In the genomic region with DNA sequence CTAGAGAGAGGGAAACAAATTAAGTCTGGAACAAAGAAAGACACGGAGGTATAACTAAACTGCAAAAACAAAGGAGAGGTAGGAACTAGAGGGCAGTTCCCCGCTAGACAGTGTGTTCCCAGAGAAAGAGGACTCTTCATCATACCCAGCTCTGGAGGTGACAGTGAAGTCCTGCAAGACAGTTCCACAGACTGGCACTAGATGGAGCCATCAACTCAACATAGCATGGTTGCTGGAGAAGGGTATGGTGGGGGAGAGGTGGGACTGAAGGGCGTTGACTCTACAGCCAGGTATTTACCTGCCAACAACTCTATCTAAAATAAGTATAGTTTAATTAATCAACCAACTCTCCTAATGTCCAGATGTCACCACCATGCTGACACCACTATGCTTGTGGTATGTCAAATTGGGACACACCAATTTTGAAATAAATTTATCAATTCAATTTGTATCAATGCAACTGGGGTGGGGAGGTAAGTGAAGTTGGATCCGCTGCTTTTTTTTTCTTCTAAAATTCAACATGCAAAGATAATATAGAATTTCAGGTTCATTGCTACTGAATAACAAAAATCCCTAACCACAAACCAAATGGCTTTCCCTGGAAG, we compare ENCODE assay signal across 8 cellular contexts. TPM values are rescaled to one million over a fixed set of nuclear protein-coding genes. Genes with fewer than 3 reads are reported as not detected.
A peak's percentile ranks its signal among the peaks of the same experiment; 100 is the strongest.
DNase-seq lines count a peak whose midpoint lies in the region; ATAC-seq and TF ChIP-seq lines count a peak whose summit lies in the region.

No MANE protein-coding gene starts in this region.

- H3K36me3 ChIP-seq in A673 (ENCODE audit: insufficient read depth, low read length, poor library complexity, severe bottlenecking) (no peaks in the 10 kb centered on the region), OCI-LY7 (ENCODE audit: insufficient read depth, low read length) (peaks cover 73% of the 10 kb centered on the region)

- H3K79me2 ChIP-seq in OCI-LY7 (ENCODE audit: insufficient read depth, low read depth, low read length): peaks cover 100% of the 10 kb centered on the region

- H3K9me3 Mint-ChIP-seq in activated naive CD4-positive, alpha-beta T cell treated with anti-CD3 and anti-CD28 coated beads for 36 hours: no peaks in the 10 kb centered on the region
- H3K9me3 Mint-ChIP-seq in immature natural killer cell: peaks cover 0 to 5% (median 2%) of the 10 kb centered on the region in 6 donors

- H3K4me3 ChIP-seq in A673 (ENCODE audit: low read depth, low read length, poor library complexity, severe bottlenecking): no peak overlapping the region
- no peak overlapping the region for H3K4me3 ChIP-seq in GM12865 (ENCODE audit: low read depth, low read length)
- H3K4me3 ChIP-seq in OCI-LY7 (ENCODE audit: low read depth, low read length, poor library complexity, severe bottlenecking): peak overlapping the region; percentile 65

- peaks cover 12% of the 10 kb centered on the region for H3K27me3 ChIP-seq in A673 (replicated peaks; ENCODE audit: insufficient read depth, low read depth, low read length, poor library complexity)

- no peak for ATAC-seq in HG03469 (IDR thresholded peaks at IDR 0.05; ENCODE audit: unreplicated experiment)

- no peak overlapping the region for H3K27ac ChIP-seq in A673 (ENCODE audit: low read depth, low read length, poor library complexity, severe bottlenecking)
- peak overlapping the region; percentile 84 for H3K27ac ChIP-seq in OCI-LY7 (ENCODE audit: low read depth, low read length, poor library complexity, severe bottlenecking)

- no peaks in the 10 kb centered on the region for H3K9me2 ChIP-seq in OCI-LY7 (ENCODE audit: insufficient read depth, low read length)

- H3K4me1 ChIP-seq in A673 (ENCODE audit: insufficient read depth, low read length, poor library complexity, severe bottlenecking) (peaks cover 11% of the 10 kb centered on the region), OCI-LY7 (ENCODE audit: insufficient read depth, low read length, poor library complexity, severe bottlenecking) (peaks cover 93% of the 10 kb centered on the region)

- H3K4me1 Mint-ChIP-seq in activated naive CD4-positive, alpha-beta T cell treated with anti-CD3 and anti-CD28 coated beads for 36 hours (ENCODE audit: low read depth): peaks cover 95% of the 10 kb centered on the region
- H3K4me1 Mint-ChIP-seq in immature natural killer cell: peaks cover 27 to 43% of the 10 kb centered on the region in 2 donors

- DNase-seq in A673 (ENCODE audit: low spot score): peak; percentile 53
- peak; percentile 67 for DNase-seq in GM12865 (ENCODE audit: low read depth)
- DNase-seq in OCI-LY7 (ENCODE audit: low spot score): peak; percentile 89
- DNase-seq in activated naive CD4-positive, alpha-beta T cell treated with anti-CD3 and anti-CD28 coated beads for 36 hours: peak; percentile 91
- DNase-seq in immature natural killer cell: peak; percentile 19 to 27 (median 26)
- DNase-seq in stimulated activated CD8-positive, alpha-beta memory T cell treated with anti-CD3 and anti-CD28 coated beads, Interleukin-15, amount 100 ng/mL, for 1 hour (ENCODE audit: low read depth): peak; percentile 34
- DNase-seq in NCI-H1092 (lab: John Stamatoyannopoulos, UW): no peak

- POLR2A ChIA-PET in A673 (lab: Charles Lee; ENCODE audit: low non-redundant PET) (no interaction called here), OCI-LY7 (lab: Charles Lee) (interaction anchor here (0.8 to 4.1 kb wide), 8 partner anchors 9 to 176 kb away, joined by 3 to 25 read pairs (median 4); no protein-coding TSS in a partner anchor)

- intact Hi-C loops in A673 (cut with micrococcal nuclease; ENCODE audit: unreplicated experiment): loop anchor here (1.0 to 5.0 kb wide), 2 partner anchors 105 to 192 kb away; no protein-coding TSS in a partner anchor
- intact Hi-C loops in OCI-LY7 (cut with micrococcal nuclease; ENCODE audit: unreplicated experiment): loop anchor here (1.0 to 5.0 kb wide), 5 partner anchors 7 to 192 kb away; no protein-coding TSS in a partner anchor
- intact Hi-C loops in activated naive CD4-positive, alpha-beta T cell treated with anti-CD3 and anti-CD28 coated beads for 36 hours (cut with micrococcal nuclease): loop anchor here (1.0 to 10.0 kb wide), 8 partner anchors 106 to 1202 kb away; partner anchors contain the start of genes MAP3K7, PNRC1 and RRAGD

- H3K36me3 Mint-ChIP-seq in activated naive CD4-positive, alpha-beta T cell treated with anti-CD3 and anti-CD28 coated beads for 36 hours (ENCODE audit: low read depth): peaks cover 48% of the 10 kb centered on the region
- peaks cover 0 to 10% (median 0%) of the 10 kb centered on the region in 3 donors for H3K36me3 Mint-ChIP-seq in immature natural killer cell

- no peaks in the 10 kb centered on the region for H3K27me3 Mint-ChIP-seq in activated naive CD4-positive, alpha-beta T cell treated with anti-CD3 and anti-CD28 coated beads for 36 hours (ENCODE audit: low read depth)
- peaks cover 4 to 13% (median 5%) of the 10 kb centered on the region in 3 donors for H3K27me3 Mint-ChIP-seq in immature natural killer cell (ENCODE audit: low read depth in 3 of 3)

- H3K4me2 ChIP-seq in OCI-LY7 (ENCODE audit: low read length): peak overlapping the region; percentile 97

- H3K27ac Mint-ChIP-seq in activated naive CD4-positive, alpha-beta T cell treated with anti-CD3 and anti-CD28 coated beads for 36 hours: peak overlapping the region; percentile 97
- H3K27ac Mint-ChIP-seq in immature natural killer cell: peak overlapping the region in 5 of 6 donors; percentile 29 to 84 (median 79)

- CTCF ChIA-PET in A673 (lab: Charles Lee) (interaction anchor here (0.6 kb wide), 1 partner anchor 914 kb away, joined by 3 read pairs; no protein-coding TSS in a partner anchor), OCI-LY7 (lab: Charles Lee; ENCODE audit: unreplicated experiment) (interaction anchor here (2.7 kb wide), 1 partner anchor 107 kb away, joined by 15 read pairs; no protein-coding TSS in a partner anchor)
- CTCF ChIA-PET in activated naive CD4-positive, alpha-beta T cell treated with anti-CD3 and anti-CD28 coated beads for 36 hours (lab: Charles Lee): interaction anchor here (0.6 to 10.7 kb wide), 23 partner anchors 11 to 346 kb away, joined by 3 to 176 read pairs (median 5); no protein-coding TSS in a partner anchor

- TF ChIP-seq CTCF in A673 (conservative IDR thresholded peaks at IDR 0.05; ENCODE audit: low read depth, low read length) (peak; percentile 74), GM12865 (IDR thresholded peaks at IDR 0.05; ENCODE audit: insufficient read depth, low read depth, low read length, missing control alignments) (peak; percentile 65), OCI-LY7 (conservative IDR thresholded peaks at IDR 0.05; ENCODE audit: low read length) (peak; percentile 99)

- H3K9me3 ChIP-seq in A673 (ENCODE audit: low read depth, low read length, poor library complexity, severe bottlenecking) (peaks cover 5% of the 10 kb centered on the region), OCI-LY7 (ENCODE audit: low read length) (no peaks in the 10 kb centered on the region)

- no TSS peak for BruUV-seq in A673 (replicated peaks; lab: Mats Ljungman, UMichigan)
- BruUV-seq in OCI-LY7 (replicated peaks; lab: Mats Ljungman, UMichigan): no TSS peak

- peaks cover 17% of the 10 kb centered on the region for H4K20me1 ChIP-seq in OCI-LY7 (ENCODE audit: insufficient read depth, low read length)

- H3K4me3 Mint-ChIP-seq in activated naive CD4-positive, alpha-beta T cell treated with anti-CD3 and anti-CD28 coated beads for 36 hours: peak overlapping the region; percentile 19
- peak overlapping the region in 3 of 5 donors; percentile 32 to 79 (median 42) for H3K4me3 Mint-ChIP-seq in immature natural killer cell

- H2AFZ ChIP-seq in OCI-LY7 (ENCODE audit: low read length): no peak overlapping the region

RNA-seq across cellular contexts. Expression of gene BACH2, which starts 9.7 kb away (rescaled TPM):
- total RNA-seq in A673 (2021): 0.37 and 1.9 TPM in 2 replicates
- total RNA-seq in OCI-LY7 (2014; rRNA removed; shearing (Covaris generic)): 92.0 and 95.7 TPM in 2 replicates
- total RNA-seq in OCI-LY7 (2022): 163 and 265 TPM in 2 replicates
- 10 to 100 TPM; 75.1 to 77.9 TPM for total RNA-seq in activated naive CD4-positive, alpha-beta T cell treated with anti-CD3 and anti-CD28 coated beads for 36 hours
- polyA plus RNA-seq in immature natural killer cell: 1 to 10 TPM; 2.3 to 8.1 (median 8.0) TPM

Comparison
In these comparisons a context has a peak if more than half of its experiments do, and no peak if none do; other contexts are left out.
1. RNA of gene BACH2, which starts 9.7 kb away (total RNA-seq): 92.0 to 265 TPM in OCI-LY7 and 75.1 to 77.9 TPM in activated naive CD4-positive, alpha-beta T cell treated with anti-CD3 and anti-CD28 coated beads for 36 hours; 0.37 to 1.9 TPM in A673; every median in the first group is over 10 times any median in the second.
2. Peak in every context shown above with its lines, with median percentiles within 50 percentile points of each other: CTCF ChIP-seq.